ENCODE assay signal across 21 cellular contexts in the genomic region with DNA sequence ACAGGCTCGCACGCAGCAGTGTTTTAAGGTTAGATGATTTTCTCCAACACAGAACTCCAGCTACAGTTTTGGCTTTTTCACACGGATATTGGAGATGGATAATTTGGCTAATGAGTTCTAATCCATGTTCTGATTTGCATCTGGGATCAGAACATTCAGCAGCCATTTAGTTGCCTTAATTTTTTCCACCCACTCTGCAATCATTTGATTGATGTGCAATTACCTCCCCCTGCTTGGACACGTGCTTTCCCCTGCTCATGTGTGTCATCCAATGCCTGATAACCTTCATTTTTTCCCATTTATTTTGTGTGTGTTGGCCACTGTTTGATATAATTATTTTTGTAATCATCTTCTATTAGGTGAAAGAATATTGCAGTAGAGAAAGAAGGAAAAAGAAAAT.
"Had no signal": no experiment of that assay in that cellular context is flagged by ENCODE, and none has a peak within 500 bp of the region (broad histone marks: within the 10 kb centered on the region; RNA-seq: fewer than 3 reads in every experiment).

No MANE protein-coding gene starts in this region.

- DNase-seq: colonic mucosa; cortex of kidney; dermis blood vessel endothelial cell; dorsolateral prefrontal cortex; effector CD4-positive, alpha-beta T cell; effector CD8-positive, alpha-beta T cell; effector memory CD4-positive, alpha-beta T cell; effector memory CD8-positive, alpha-beta T cell; endodermal cell; erythroblast; esophagus squamous epithelium; foreskin keratinocyte; foreskin melanocyte; gastrocnemius medialis; glutamatergic neuron; heart left ventricle; heart right ventricle had no signal

- ATAC-seq: effector memory CD8-positive, alpha-beta T cell; foreskin keratinocyte; gastrocnemius medialis; gastroesophageal sphincter; heart left ventricle; heart right ventricle had no signal

- H3K27ac ChIP-seq: colonic mucosa, coronary artery, dorsolateral prefrontal cortex, epithelial cell of prostate, esophagus muscularis mucosa, esophagus squamous epithelium, foreskin keratinocyte, gastrocnemius medialis, gastroesophageal sphincter, heart left ventricle, heart right ventricle had no signal
